In the genomic region with DNA sequence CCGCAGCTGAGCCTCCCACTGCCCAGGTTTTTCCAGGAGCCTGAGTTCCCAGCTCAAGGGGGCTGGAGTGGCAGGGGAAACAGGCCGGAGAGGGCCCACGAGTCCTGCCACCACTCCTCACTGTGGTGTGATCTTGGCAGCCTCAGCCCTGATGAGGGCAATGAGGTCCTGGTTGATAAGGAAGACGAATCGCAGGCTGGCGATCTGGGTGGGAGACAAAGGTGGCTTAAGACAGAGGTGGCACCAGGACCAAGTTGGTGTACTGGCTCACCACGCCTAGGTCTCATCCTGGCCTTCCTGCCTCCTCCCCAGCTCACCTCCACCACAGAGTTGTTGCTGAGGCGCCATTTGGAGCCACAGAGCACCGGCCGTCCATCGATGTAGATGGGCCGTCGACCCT, we compare ENCODE assay signal across 19 cellular contexts. TPM values are rescaled to one million over a fixed set of nuclear protein-coding genes. Genes with fewer than 3 reads are reported as not detected.
"Had no signal": no experiment of that assay in that cellular context is flagged by ENCODE, and none has a peak within 500 bp of the region (broad histone marks: within the 10 kb centered on the region; RNA-seq: fewer than 3 reads in every experiment).

No MANE protein-coding gene starts in this region.

- ATAC-seq: activated CD4-positive, alpha-beta T cell treated with anti-CD3 and anti-CD28 coated beads for 36 hours had no signal

- H3K27ac ChIP-seq: breast epithelium, PC-9, SK-N-MC, WERI-Rb-1 had no signal

- H3K4me3 ChIP-seq: breast epithelium, PC-9, SK-N-MC had no signal

- H3K27me3 ChIP-seq: breast epithelium had no signal

- H2AFZ ChIP-seq: PC-9 had no signal

- H3K9me3 ChIP-seq: breast epithelium had no signal

- H3K4me2 ChIP-seq: PC-9 had no signal

- H3K4me1 ChIP-seq: breast epithelium had no signal

- DNase-seq: activated CD4-positive, alpha-beta memory T cell treated with anti-CD3 and anti-CD28 coated beads, Interleukin-2, amount 10 ng/mL, durations not matched to agents 7 days and 5 days; activated CD4-positive, alpha-beta T cell treated with anti-CD3 and anti-CD28 coated beads for 36 hours; activated CD4-positive, alpha-beta T cell treated with anti-CD3 and anti-CD28 coated beads, Interleukin-2, amount 50 U/mL, for 1 hour; activated effector memory CD4-positive, alpha-beta T cell treated with Interleukin-2 at 50 U/mL for 16 hours; activated naive CD4-positive, alpha-beta T cell; activated T-cell treated with anti-CD3 and anti-CD28 coated beads for 4 hours; Kasumi-1; KBM-7; NCI-H1048; NCI-H146; NCI-H187 treated with DMSO at 0.1 percent for 48 hours; NCI-H2081 treated with DMSO at 0.1 percent for 48 hours; NCI-H446; PC-9; SIG-M5; T-helper 1 cell; WERI-Rb-1 had no signal

RNA-seq across cellular contexts. Expression of a gene that starts 19.7 kb away (rescaled TPM):
- total RNA-seq: PC-9 had no signal

RNA-seq across cellular contexts. Expression of a gene that starts 46.9 kb away (rescaled TPM):
- total RNA-seq: activated CD4-positive, alpha-beta memory T cell treated with anti-CD3 and anti-CD28 coated beads, Interleukin-2, amount 10 ng/mL, durations not matched to agents 7 days and 5 days had no signal
